ENCODE assay signal across 2 cellular contexts in genomic region chr2:221555511-221555845, GRCh38.
TF ChIP-seq lines count a peak whose summit lies in the region.

No MANE protein-coding gene starts in this region.

TF ChIP-seq in neural cell, 6 proteins besides CTCF, POLR2A, EP300 and RAD21 (continued from another document):
- no peak for TF ChIP-seq SMC3 (conservative IDR thresholded peaks at IDR 0.05; ENCODE audit: poor library complexity)
- TF ChIP-seq MXI1 (conservative IDR thresholded peaks at IDR 0.05; ENCODE audit: poor library complexity, severe bottlenecking) = no peak
- TF ChIP-seq POLR2AphosphoS5 (IDR thresholded peaks at IDR 0.05) = no peak
- TF ChIP-seq TAF1 (IDR thresholded peaks at IDR 0.05; ENCODE audit: low read depth) = no peak
- TF ChIP-seq, protein P1, sequence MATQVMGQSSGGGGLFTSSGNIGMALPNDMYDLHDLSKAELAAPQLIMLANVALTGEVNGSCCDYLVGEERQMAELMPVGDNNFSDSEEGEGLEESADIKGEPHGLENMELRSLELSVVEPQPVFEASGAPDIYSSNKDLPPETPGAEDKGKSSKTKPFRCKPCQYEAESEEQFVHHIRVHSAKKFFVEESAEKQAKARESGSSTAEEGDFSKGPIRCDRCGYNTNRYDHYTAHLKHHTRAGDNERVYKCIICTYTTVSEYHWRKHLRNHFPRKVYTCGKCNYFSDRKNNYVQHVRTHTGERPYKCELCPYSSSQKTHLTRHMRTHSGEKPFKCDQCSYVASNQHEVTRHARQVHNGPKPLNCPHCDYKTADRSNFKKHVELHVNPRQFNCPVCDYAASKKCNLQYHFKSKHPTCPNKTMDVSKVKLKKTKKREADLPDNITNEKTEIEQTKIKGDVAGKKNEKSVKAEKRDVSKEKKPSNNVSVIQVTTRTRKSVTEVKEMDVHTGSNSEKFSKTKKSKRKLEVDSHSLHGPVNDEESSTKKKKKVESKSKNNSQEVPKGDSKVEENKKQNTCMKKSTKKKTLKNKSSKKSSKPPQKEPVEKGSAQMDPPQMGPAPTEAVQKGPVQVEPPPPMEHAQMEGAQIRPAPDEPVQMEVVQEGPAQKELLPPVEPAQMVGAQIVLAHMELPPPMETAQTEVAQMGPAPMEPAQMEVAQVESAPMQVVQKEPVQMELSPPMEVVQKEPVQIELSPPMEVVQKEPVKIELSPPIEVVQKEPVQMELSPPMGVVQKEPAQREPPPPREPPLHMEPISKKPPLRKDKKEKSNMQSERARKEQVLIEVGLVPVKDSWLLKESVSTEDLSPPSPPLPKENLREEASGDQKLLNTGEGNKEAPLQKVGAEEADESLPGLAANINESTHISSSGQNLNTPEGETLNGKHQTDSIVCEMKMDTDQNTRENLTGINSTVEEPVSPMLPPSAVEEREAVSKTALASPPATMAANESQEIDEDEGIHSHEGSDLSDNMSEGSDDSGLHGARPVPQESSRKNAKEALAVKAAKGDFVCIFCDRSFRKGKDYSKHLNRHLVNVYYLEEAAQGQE (IDR thresholded peaks at IDR 0.05; ENCODE audit: borderline replicate concordance) = no peak

TF ChIP-seq in HEK293T, 16 proteins besides CTCF, POLR2A, EP300 and RAD21 (continued from another document):
- TF ChIP-seq BHLHE40 (IDR thresholded peaks at IDR 0.05; ENCODE audit: borderline replicate concordance) = no peak
- no peak for TF ChIP-seq SUZ12 (IDR thresholded peaks at IDR 0.05)
- no peak for TF ChIP-seq LEF1 (IDR thresholded peaks at IDR 0.05; ENCODE audit: borderline replicate concordance)
- no peak for TF ChIP-seq FOXA1 (IDR thresholded peaks at IDR 0.05)
- TF ChIP-seq SP1 (IDR thresholded peaks at IDR 0.05) = no peak
- no peak for TF ChIP-seq ELF4 (IDR thresholded peaks at IDR 0.05)
- no peak for TF ChIP-seq NFRKB (IDR thresholded peaks at IDR 0.05)
- TF ChIP-seq, protein P2, sequence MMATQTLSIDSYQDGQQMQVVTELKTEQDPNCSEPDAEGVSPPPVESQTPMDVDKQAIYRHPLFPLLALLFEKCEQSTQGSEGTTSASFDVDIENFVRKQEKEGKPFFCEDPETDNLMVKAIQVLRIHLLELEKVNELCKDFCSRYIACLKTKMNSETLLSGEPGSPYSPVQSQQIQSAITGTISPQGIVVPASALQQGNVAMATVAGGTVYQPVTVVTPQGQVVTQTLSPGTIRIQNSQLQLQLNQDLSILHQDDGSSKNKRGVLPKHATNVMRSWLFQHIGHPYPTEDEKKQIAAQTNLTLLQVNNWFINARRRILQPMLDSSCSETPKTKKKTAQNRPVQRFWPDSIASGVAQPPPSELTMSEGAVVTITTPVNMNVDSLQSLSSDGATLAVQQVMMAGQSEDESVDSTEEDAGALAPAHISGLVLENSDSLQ (IDR thresholded peaks at IDR 0.05) = no peak
